In genomic region chr7:92589056-92589455, GRCh38 we compare ENCODE assay signal across 1 cellular context.
TF ChIP-seq lines count a peak whose summit lies in the region.

No MANE protein-coding gene starts in this region.

TF ChIP-seq in HepG2, 621 proteins besides CTCF, POLR2A, EP300 and RAD21:
- TF ChIP-seq ZHX1 (CRISPR knock-in tag; IDR thresholded peaks at IDR 0.05; ENCODE audit: low read depth) (no peak), CCAR2 (optimal IDR thresholded peaks at IDR 0.05; ENCODE audit: low read depth, low read length) (no peak), ZNF20 (CRISPR knock-in tag; IDR thresholded peaks at IDR 0.05) (no peak), JDP2 (CRISPR knock-in tag; IDR thresholded peaks at IDR 0.05; ENCODE audit: borderline replicate concordance) (no peak), ISL2 (CRISPR knock-in tag; IDR thresholded peaks at IDR 0.05) (no peak), ZBTB40 (IDR thresholded peaks at IDR 0.05) (no peak), ZBTB40 (CRISPR knock-in tag; IDR thresholded peaks at IDR 0.05) (no peak), AKAP8 (CRISPR knock-in tag; IDR thresholded peaks at IDR 0.05) (no peak), SP1 (IDR thresholded peaks at IDR 0.05) (no peak), SP1 (CRISPR knock-in tag; IDR thresholded peaks at IDR 0.05) (no peak), HIC2 (CRISPR knock-in tag; IDR thresholded peaks at IDR 0.05; ENCODE audit: low read depth) (no peak), SMARCC2 (IDR thresholded peaks at IDR 0.05) (no peak), ZSCAN25 (CRISPR knock-in tag; IDR thresholded peaks at IDR 0.05) (no peak), MAFF (IDR thresholded peaks at IDR 0.05; ENCODE audit: low read depth, low read length) (no peak), ZNF672 (CRISPR knock-in tag; IDR thresholded peaks at IDR 0.05) (no peak), ZNF503 (CRISPR knock-in tag; IDR thresholded peaks at IDR 0.05) (no peak), ZNF446 (CRISPR knock-in tag; IDR thresholded peaks at IDR 0.05) (no peak), ZBTB33 (CRISPR knock-in tag; IDR thresholded peaks at IDR 0.05) (no peak)
